In genomic region chr1:26360051-26360806, GRCh38 we compare ENCODE assay signal across 9 cellular contexts. TPM values are rescaled to one million over a fixed set of nuclear protein-coding genes. Genes with fewer than 3 reads are reported as not detected.
DNase-seq lines count a peak whose midpoint lies in the region; ATAC-seq and TF ChIP-seq lines count a peak whose summit lies in the region.
"Had no signal": no experiment of that assay in that cellular context is flagged by ENCODE, and none has a peak within 500 bp of the region (broad histone marks: within the 10 kb centered on the region; RNA-seq: fewer than 3 reads in every experiment).

No MANE protein-coding gene starts in this region.

- H3K4me1 Mint-ChIP-seq in T-helper 2 cell treated with Interferon-gamma antibody and Interleukin-4, amounts not matched to agents 5 μg/mL and 100 μg/mL, for 36 hours (ENCODE audit: low read depth), result peaks cover 55% of the 10 kb centered on the region
- H3K4me1 Mint-ChIP-seq in neural crest cell, result peaks cover 44% of the 10 kb centered on the region

- no peaks in the 10 kb centered on the region for H3K36me3 Mint-ChIP-seq in T-helper 2 cell treated with Interferon-gamma antibody and Interleukin-4, amounts not matched to agents 5 μg/mL and 100 μg/mL, for 36 hours (ENCODE audit: low read depth)
- no peaks in the 10 kb centered on the region for H3K36me3 Mint-ChIP-seq in neural crest cell (ENCODE audit: low read depth)

- H3K4me3 Mint-ChIP-seq in T-helper 2 cell treated with Interferon-gamma antibody and Interleukin-4, amounts not matched to agents 5 μg/mL and 100 μg/mL, for 36 hours, result peak overlapping the region; percentile 57
- H3K4me3 Mint-ChIP-seq in neural crest cell, result peak overlapping the region; percentile 68

- H3K27me3 Mint-ChIP-seq in T-helper 2 cell treated with Interferon-gamma antibody and Interleukin-4, amounts not matched to agents 5 μg/mL and 100 μg/mL, for 36 hours (ENCODE audit: low read depth), result peaks cover 35% of the 10 kb centered on the region
- H3K27me3 Mint-ChIP-seq in neural crest cell (ENCODE audit: low read depth), result peaks cover 40% of the 10 kb centered on the region

- ATAC-seq in HG02763 (IDR thresholded peaks at IDR 0.05; ENCODE audit: unreplicated experiment), result no peak
- no peak for ATAC-seq in aorta (ENCODE audit: low FRiP score)

- H3K27ac Mint-ChIP-seq in T-helper 2 cell treated with Interferon-gamma antibody and Interleukin-4, amounts not matched to agents 5 μg/mL and 100 μg/mL, for 36 hours, result no peak overlapping the region
- H3K27ac Mint-ChIP-seq in neural crest cell (ENCODE audit: unreplicated experiment), result no peak overlapping the region

- H3K9me3 Mint-ChIP-seq in T-helper 2 cell treated with Interferon-gamma antibody and Interleukin-4, amounts not matched to agents 5 μg/mL and 100 μg/mL, for 36 hours, result no peaks in the 10 kb centered on the region
- H3K9me3 Mint-ChIP-seq in neural crest cell, result no peaks in the 10 kb centered on the region

- H3K27me3 ChIP-seq in aorta (ENCODE audit: control insufficient read depth in 1 of 2, insufficient read depth in 2 of 2, low read length in 1 of 2), result no peaks in the 10 kb centered on the region

- peak overlapping the region; percentile 6; the same call in 1 of the 2 replicates for H3K4me3 ChIP-seq in AG04449 (ENCODE audit: low read depth, low read length)
- peak overlapping the region; percentile 17 for H3K4me3 ChIP-seq in choroid plexus epithelial cell (ENCODE audit: low read depth, low read length)
- H3K4me3 ChIP-seq in aorta (ENCODE audit: low read length in 2 of 2), result no peak overlapping the region

- H3K9me3 ChIP-seq in aorta (ENCODE audit: control insufficient read depth, low read length), result no peaks in the 10 kb centered on the region

- H3K36me3 ChIP-seq in aorta (ENCODE audit: control insufficient read depth in 1 of 2, insufficient read depth in 2 of 2, low read length in 1 of 2), result no peaks in the 10 kb centered on the region

- intact Hi-C loops in aorta (cut with DNase I), result no loop called here

- POLR2A ChIA-PET in AG04449 (lab: Yijun Ruan, JAX), result no interaction called here

- no peak overlapping the region for H3K27ac ChIP-seq in aorta (ENCODE audit: low read depth in 1 of 2, low read length in 2 of 2)

- DNase-seq in AG04449 (ENCODE audit: low read depth, low spot score) (no peak), choroid plexus epithelial cell (ENCODE audit: low read depth) (no peak), neural crest cell (ENCODE audit: low read depth, low spot score) (peak; percentile 39), aorta (no peak), T1000 (lab: John Stamatoyannopoulos, UW) (no peak), D341Med (ENCODE audit: low spot score) (no peak)
- no peak for DNase-seq in T-helper 2 cell treated with Interferon-gamma antibody and Interleukin-4, amounts not matched to agents 5 μg/mL and 100 μg/mL, for 36 hours (ENCODE audit: low spot score)

- H3K4me1 ChIP-seq in aorta (ENCODE audit: control insufficient read depth in 1 of 2, insufficient read depth in 2 of 2, low read length in 2 of 2), result no peaks in the 10 kb centered on the region

- 2% methylated on average over 60 to 62 of the region's 62 CpGs for WGBS in aorta, 2 donors

- CTCF ChIA-PET in AG04449 (lab: Yijun Ruan, JAX), result interaction anchor here (1.5 to 6.6 kb wide), 6 partner anchors 10 to 85 kb away, joined by 3 to 203 read pairs (median 12); partner anchors contain the start of gene ZNF683

- TF ChIP-seq CTCF in AG04449 (IDR thresholded peaks at IDR 0.05; ENCODE audit: insufficient read depth, low read length, missing control alignments) (no peak), choroid plexus epithelial cell (conservative IDR thresholded peaks at IDR 0.05; ENCODE audit: low read depth, low read length) (no peak), neural crest cell (conservative IDR thresholded peaks at IDR 0.05) (peak; percentile 17)

RNA-seq across cellular contexts. Expression of gene CRYBG2, which starts 6.3 kb away (rescaled TPM):
- total RNA-seq in neural crest cell (3.8 and 6.3 TPM in 2 replicates), aorta (under 1 TPM in 1 of 2 donors, not detected in 1; 0.27 TPM)
- polyA plus RNA-seq in aorta, result 1 to 10 TPM in 1 of 2 donors, under 1 TPM in 1; 0.05 to 6.4 TPM

RNA-seq across cellular contexts. Expression of gene ZNF683, which starts 12.3 kb away (rescaled TPM):
- total RNA-seq in neural crest cell (not detected in 2 replicates), aorta (under 1 TPM; 0.24 to 0.65 TPM)
- under 1 TPM in 1 of 2 donors, not detected in 1; 0.87 TPM for polyA plus RNA-seq in aorta
- total RNA-seq: epithelial cell of proximal tubule had no signal

RNA-seq across cellular contexts. Expression of gene CD52, which starts 42.5 kb away (rescaled TPM):
- total RNA-seq in neural crest cell (not detected in 2 replicates), aorta (10 to 100 TPM; 12.0 to 14.7 TPM)
- 10 to 100 TPM in 1 of 2 donors, 1 to 10 TPM in 1; 8.3 to 31.4 TPM for polyA plus RNA-seq in aorta
- total RNA-seq: epithelial cell of proximal tubule had no signal

RNA-seq across cellular contexts. Expression of gene LIN28A, which starts 50.4 kb away (rescaled TPM):
- total RNA-seq in neural crest cell (445 and 455 TPM in 2 replicates), aorta (not detected)
- polyA plus RNA-seq in aorta, result not detected
- total RNA-seq: epithelial cell of proximal tubule had no signal

RNA-seq across cellular contexts. Expression of gene UBXN11, which starts 53.8 kb away (rescaled TPM):
- total RNA-seq in neural crest cell, result 33.5 and 35.5 TPM in 2 replicates
- 10 to 100 TPM; 14.6 to 33.9 TPM for total RNA-seq in aorta
- polyA plus RNA-seq in aorta, result 10 to 100 TPM; 11.6 to 46.8 TPM

Comparison
In these comparisons a context has a peak if more than half of its experiments do, and no peak if none do; other contexts are left out.
1. H3K4me3 ChIP-seq: peak in AG04449 (single experiment) and choroid plexus epithelial cell (single experiment); none in aorta (0 of 2).
2. RNA of gene CD52, which starts 42.5 kb away (total RNA-seq): 12.0 to 14.7 TPM in aorta; not detected in neural crest cell; every median in the first group is over 10 times any median in the second.